32 cellular contexts compared by ENCODE assay signal in the genomic region with DNA sequence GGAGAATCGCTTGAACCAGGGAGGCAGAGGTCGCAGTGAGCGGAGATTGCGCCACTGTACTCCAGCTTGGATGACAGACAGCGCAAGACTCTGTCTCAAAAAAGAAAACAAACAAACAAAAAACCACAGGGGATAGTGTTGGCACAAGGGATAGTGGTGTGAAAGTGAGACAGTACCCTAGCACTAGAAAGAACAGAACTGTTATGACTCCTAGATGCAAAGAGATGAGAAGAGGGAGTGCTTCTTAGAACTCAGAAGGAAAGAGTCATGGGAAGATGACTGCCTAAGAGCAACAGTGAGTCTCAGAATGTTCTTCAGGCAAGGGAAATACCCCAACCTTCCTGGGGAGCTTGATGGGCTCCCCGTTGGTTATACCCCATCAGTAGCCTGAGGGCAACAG.
"Had no signal": no experiment of that assay in that cellular context is flagged by ENCODE, and none has a peak within 500 bp of the region (broad histone marks: within the 10 kb centered on the region; RNA-seq: fewer than 3 reads in every experiment).

No MANE protein-coding gene starts in this region.

- H3K36me3 ChIP-seq: brain microvascular endothelial cell, esophagus squamous epithelium, gastroesophageal sphincter, heart right ventricle, WERI-Rb-1 had no signal

- H3K27ac Mint-ChIP-seq: activated B cell treated with CpG ODN at 0.5 μM for 24 hours; activated CD8-positive, alpha-beta T cell treated with anti-CD3 and anti-CD28 coated beads for 36 hours; activated naive CD8-positive, alpha-beta T cell; activated T-helper 17 cell treated with anti-CD3 and anti-CD28 coated beads, Interleukin-2, amount 50 U/mL, for 72 hours; dendritic cell treated with granulocyte-macrophage colony-stimulating factor and Interleukin-4, amounts not matched to agents 40 ng/mL and 50 ng/mL, for 4 days; endodermal cell; T-helper 17 cell; T-helper 2 cell treated with Interferon-gamma antibody and Interleukin-4, amounts not matched to agents 5 μg/mL and 100 μg/mL, for 36 hours had no signal

- H3K9me3 ChIP-seq: esophagus squamous epithelium, gastroesophageal sphincter, heart right ventricle had no signal

- H3K4me1 ChIP-seq: esophagus squamous epithelium, gastroesophageal sphincter had no signal

- H3K4me3 Mint-ChIP-seq: activated B cell treated with CpG ODN at 0.5 μM for 24 hours; activated CD8-positive, alpha-beta T cell treated with anti-CD3 and anti-CD28 coated beads for 36 hours; activated naive CD8-positive, alpha-beta T cell; activated T-cell treated with anti-CD3 and anti-CD28 coated beads, Interleukin-2, amount 50 U/mL, for 4 hours; activated T-helper 17 cell treated with anti-CD3 and anti-CD28 coated beads, Interleukin-2, amount 50 U/mL, for 72 hours; central memory CD8-positive, alpha-beta T cell; dendritic cell treated with granulocyte-macrophage colony-stimulating factor and Interleukin-4, amounts not matched to agents 40 ng/mL and 50 ng/mL, for 4 days; endodermal cell; T-helper 17 cell; T-helper 2 cell treated with Interferon-gamma antibody and Interleukin-4, amounts not matched to agents 5 μg/mL and 100 μg/mL, for 36 hours had no signal

- DNase-seq: activated B cell treated with CpG ODN at 0.5 μM for 24 hours; activated CD4-positive, alpha-beta T cell treated with anti-CD3 and anti-CD28 coated beads for 48 hours; activated CD4-positive, alpha-beta T cell treated with anti-CD3 and anti-CD28 coated beads, Interleukin-2, amount 50 U/mL, for 1 hour; activated CD4-positive, alpha-beta T cell treated with anti-CD3 and anti-CD28 coated beads, Interleukin-2, amount 50 U/mL, for 48 hours; activated CD8-positive, alpha-beta memory T cell treated with anti-CD3 and anti-CD28 coated beads for 24 hours; activated CD8-positive, alpha-beta T cell treated with anti-CD3 and anti-CD28 coated beads for 36 hours; activated effector memory CD4-positive, alpha-beta T cell treated with Interleukin-2 at 50 U/mL for 16 hours; activated gamma-delta T cell treated with Interleukin-2 at 50 U/mL for 16 hours; activated naive CD4-positive, alpha-beta T cell treated with anti-CD3 and anti-CD28 coated beads, Interleukin-2, amount 50 U/mL, for 16 hours; activated naive CD4-positive, alpha-beta T cell treated with Interleukin-2 at 50 U/mL for 16 hours; activated T-cell treated with anti-CD3 and anti-CD28 coated beads, Interleukin-2, amount 50 U/mL, for 4 hours; amniotic stem cell; anterior cingulate cortex; brain microvascular endothelial cell; dorsolateral prefrontal cortex; effector memory CD4-positive, alpha-beta T cell; endodermal cell; erythroblast; esophagus squamous epithelium; foreskin melanocyte; heart right ventricle; T-helper 17 cell; T1000; WERI-Rb-1 had no signal

- H3K4me1 Mint-ChIP-seq: activated B cell treated with CpG ODN at 0.5 μM for 24 hours; activated T-helper 17 cell treated with anti-CD3 and anti-CD28 coated beads, Interleukin-2, amount 50 U/mL, for 72 hours; central memory CD8-positive, alpha-beta T cell; T-helper 17 cell had no signal

- H3K9me3 Mint-ChIP-seq: activated B cell treated with CpG ODN at 0.5 μM for 24 hours; activated CD8-positive, alpha-beta T cell treated with anti-CD3 and anti-CD28 coated beads for 36 hours; activated T-cell treated with anti-CD3 and anti-CD28 coated beads, Interleukin-2, amount 50 U/mL, for 4 hours; activated T-helper 17 cell treated with anti-CD3 and anti-CD28 coated beads, Interleukin-2, amount 50 U/mL, for 72 hours; central memory CD8-positive, alpha-beta T cell; dendritic cell treated with granulocyte-macrophage colony-stimulating factor and Interleukin-4, amounts not matched to agents 40 ng/mL and 50 ng/mL, for 4 days; endodermal cell; T-helper 2 cell treated with Interferon-gamma antibody and Interleukin-4, amounts not matched to agents 5 μg/mL and 100 μg/mL, for 36 hours had no signal

- H3K36me3 Mint-ChIP-seq: activated naive CD8-positive, alpha-beta T cell had no signal

- H3K27ac ChIP-seq: brain microvascular endothelial cell, coronary artery, dorsolateral prefrontal cortex, esophagus squamous epithelium, gastroesophageal sphincter, heart right ventricle, WERI-Rb-1 had no signal

- H3K27me3 ChIP-seq: brain microvascular endothelial cell, dorsolateral prefrontal cortex, esophagus squamous epithelium, gastroesophageal sphincter, heart right ventricle had no signal

- H3K4me3 ChIP-seq: coronary artery, dorsolateral prefrontal cortex, esophagus squamous epithelium, gastroesophageal sphincter, heart right ventricle had no signal

- ATAC-seq: activated CD4-positive, CD25-positive, alpha-beta regulatory T cell treated with anti-CD3 and anti-CD28 coated beads, Interleukin-2, amount 50 U/mL, for 24 hours; activated CD8-positive, alpha-beta T cell treated with anti-CD3 and anti-CD28 coated beads for 36 hours; activated T-cell treated with anti-CD3 and anti-CD28 coated beads, Interleukin-2, amount 50 U/mL, for 4 hours; activated T-helper 17 cell treated with anti-CD3 and anti-CD28 coated beads, Interleukin-2, amount 50 U/mL, for 72 hours; gastroesophageal sphincter; heart right ventricle; T-helper 17 cell had no signal
